In genomic region chr6:11296449-11297375, GRCh38 we compare ENCODE assay signal across 28 cellular contexts.
DNase-seq lines count a peak whose midpoint lies in the region; ATAC-seq, FAIRE-seq and TF ChIP-seq lines count a peak whose summit lies in the region.
"Had no signal": no experiment of that assay in that cellular context is flagged by ENCODE, and none has a peak within 500 bp of the region (broad histone marks: within the 10 kb centered on the region; RNA-seq: fewer than 3 reads in every experiment).

No MANE protein-coding gene starts in this region.

- H3K27me3 ChIP-seq in HepG2 (ENCODE audit: control insufficient read depth in 1 of 2, insufficient read depth in 2 of 2, low read length in 2 of 2) (no peaks in the 10 kb centered on the region), right lobe of liver (no peaks in the 10 kb centered on the region), colonic mucosa (no peaks in the 10 kb centered on the region), upper lobe of right lung (no peaks in the 10 kb centered on the region)
- H3K27me3 ChIP-seq: esophagus muscularis mucosa, heart right ventricle, upper lobe of left lung had no signal

- H3K4me1 ChIP-seq in HepG2 (ENCODE audit: insufficient read depth, low read length) (peaks cover 59% of the 10 kb centered on the region), right lobe of liver (peaks cover 0 to 10% (median 0%) of the 10 kb centered on the region in 4 donors), colonic mucosa (no peaks in the 10 kb centered on the region), mucosa of descending colon (ENCODE audit: low read depth) (peaks cover 13% of the 10 kb centered on the region), upper lobe of right lung (peaks cover 11% of the 10 kb centered on the region)
- H3K4me1 ChIP-seq: esophagus muscularis mucosa, heart right ventricle had no signal

- no TSS peak for BruUV-seq in HepG2 (replicated peaks; lab: Mats Ljungman, UMichigan)

- POLR2A ChIA-PET in HepG2 (lab: Yijun Ruan, JAX), result interaction anchor here (0.7 to 2.1 kb wide), 15 partner anchors 20 to 134 kb away, joined by 3 to 12 read pairs (median 4); partner anchors contain the start of gene NEDD9

- ATAC-seq in HepG2 (peak; percentile 59), right lobe of liver (no peak), mucosa of descending colon (peak; percentile 94), upper lobe of right lung (peak; percentile 43), HG02759 (IDR thresholded peaks at IDR 0.05; ENCODE audit: unreplicated experiment) (no peak), GM18909 (IDR thresholded peaks at IDR 0.05; ENCODE audit: poor library complexity, unreplicated experiment) (no peak)
- ATAC-seq: activated CD4-positive, alpha-beta T cell treated with anti-CD3 and anti-CD28 coated beads for 36 hours; activated CD8-positive, alpha-beta T cell treated with anti-CD3 and anti-CD28 coated beads for 36 hours; heart right ventricle; stimulated activated naive B cell treated with anti-CD40 and anti-IgM and Interleukin-4, amounts not matched to agents 10 μg/mL and 1 μg/mL and 100 μg/mL, for 72 hours had no signal

- intact Hi-C loops in HepG2 (cut with micrococcal nuclease; ENCODE audit: unreplicated experiment), result loop anchor here (5.0 kb wide), 2 partner anchors 136 to 201 kb away; no protein-coding TSS in a partner anchor
- intact Hi-C loops in right lobe of liver (cut with DNase I), result no loop called here
- intact Hi-C loops in colonic mucosa (cut with DNase I), result no loop called here
- intact Hi-C loops in mucosa of descending colon (cut with DNase I, micrococcal nuclease), result no loop called here
- intact Hi-C loops in upper lobe of right lung (cut with DNase I), result no loop called here

- H2AFZ ChIP-seq in HepG2 (ENCODE audit: low read length), result no peak overlapping the region

- H3K4me2 ChIP-seq in HepG2 (ENCODE audit: low read depth, low read length), result peak overlapping the region; percentile 25

- TF ChIP-seq CTCF in HepG2 (CRISPR knock-in tag; IDR thresholded peaks at IDR 0.05) (no peak), right lobe of liver (IDR thresholded peaks at IDR 0.05) (no peak), colonic mucosa (IDR thresholded peaks at IDR 0.05) (no peak), mucosa of descending colon (IDR thresholded peaks at IDR 0.05) (no peak), upper lobe of right lung (IDR thresholded peaks at IDR 0.05) (no peak)

- H4K20me1 ChIP-seq in HepG2 (ENCODE audit: insufficient read depth, low read length), result no peaks in the 10 kb centered on the region

- CTCF ChIA-PET in HepG2 (lab: Yijun Ruan, JAX; ENCODE audit: low intra/inter-chr PET ratio, low total read pairs), result no interaction called here

- H3K36me3 ChIP-seq in HepG2 (replicated peaks in 1 of 2; ENCODE audit: control insufficient read depth in 1 of 2, insufficient read depth in 2 of 2, low read length in 2 of 2) (no peaks in the 10 kb centered on the region), right lobe of liver (no peaks in the 10 kb centered on the region), colonic mucosa (no peaks in the 10 kb centered on the region), mucosa of descending colon (ENCODE audit: low read depth) (no peaks in the 10 kb centered on the region), upper lobe of right lung (no peaks in the 10 kb centered on the region)
- H3K36me3 ChIP-seq: esophagus muscularis mucosa, heart right ventricle had no signal

- TF ChIP-seq POLR2A in HepG2 (IDR thresholded peaks at IDR 0.05; ENCODE audit: insufficient read depth in 1 of 2, low read depth in 2 of 2, low read length in 2 of 2) (no peak), right lobe of liver (IDR thresholded peaks at IDR 0.05) (no peak)

- in situ Hi-C loops in HepG2 (cut with HindIII; ENCODE audit: extremely low pct_ligation_motif_present, low pct_unique_long_range_greater_than_20kb), result no loop called here

- TF ChIP-seq RAD21 in HepG2 (CRISPR knock-in tag; IDR thresholded peaks at IDR 0.05), result no peak

- no peaks in the 10 kb centered on the region for H3K79me2 ChIP-seq in HepG2 (ENCODE audit: insufficient read depth, low read length)

- FAIRE-seq in HepG2 (lab: Jason Lieb, UNC), result no peak
- FAIRE-seq in GM19239 (lab: Jason Lieb, UNC), result no peak
- FAIRE-seq: GM18507, H54, RCC 7860 had no signal

- H3K9ac ChIP-seq in HepG2 (ENCODE audit: insufficient read depth, low read depth, low read length), result peak overlapping the region; percentile 53
- no peak overlapping the region for H3K9ac ChIP-seq in colonic mucosa (ENCODE audit: low read depth in 2 of 2, low read length in 2 of 2)

- WGBS in HepG2 (ENCODE audit: low lambda C conversion rate), result 70% methylated on average over 11 of the region's 11 CpGs
- WGBS in right lobe of liver (ENCODE audit: insufficient coverage, low coverage, low lambda C conversion rate, missing lambda C conversion rate), result 90% methylated on average over 8 of the region's 11 CpGs

- TF ChIP-seq EP300 in HepG2 (IDR thresholded peaks at IDR 0.05; ENCODE audit: low read depth in 2 of 2, low read length in 2 of 2) (peak in 1 of 2 experiments; percentile 19; a peak in 1 of 4 replicates), HepG2 (CRISPR knock-in tag; IDR thresholded peaks at IDR 0.05; ENCODE audit: borderline replicate concordance) (no peak)

- no peak overlapping the region for H3K4me3 ChIP-seq in HepG2 (replicated peaks in 1 of 3; ENCODE audit: insufficient read depth in 1 of 3, low read depth in 2 of 3, low read length in 3 of 3)
- no peak overlapping the region for H3K4me3 ChIP-seq in right lobe of liver
- no peak overlapping the region for H3K4me3 ChIP-seq in colonic mucosa
- H3K4me3 ChIP-seq in mucosa of descending colon, result no peak overlapping the region
- H3K4me3 ChIP-seq in upper lobe of right lung, result no peak overlapping the region
- H3K4me3 ChIP-seq: esophagus muscularis mucosa, heart right ventricle, upper lobe of left lung had no signal

- DNase-seq in HepG2 (ENCODE audit: low spot score), result peak; percentile 75
- DNase-seq in right lobe of liver, result no peak
- DNase-seq in colonic mucosa, result peak; percentile 72
- DNase-seq in mucosa of descending colon, result peak; percentile 60 to 77 (median 67)
- DNase-seq in upper lobe of right lung, result no peak
- no peak for DNase-seq in GM19239 (ENCODE audit: insufficient read length, low spot score)
- DNase-seq: activated CD4-positive, alpha-beta T cell treated with anti-CD3 and anti-CD28 coated beads for 36 hours; activated CD8-positive, alpha-beta memory T cell treated with anti-CD3 and anti-CD28 coated beads, Interleukin-2, amount 50 U/mL, for 48 hours; activated CD8-positive, alpha-beta T cell treated with anti-CD3 and anti-CD28 coated beads for 36 hours; activated naive CD4-positive, alpha-beta T cell treated with Interleukin-2 at 50 U/mL for 16 hours; foreskin fibroblast; heart right ventricle; NCI-H146; NCI-H446; NCI-H748 treated with DMSO at 0.1 percent for 48 hours; stimulated activated naive B cell treated with anti-CD40 and anti-IgM and Interleukin-4, amounts not matched to agents 10 μg/mL and 1 μg/mL and 100 μg/mL, for 72 hours; substantia nigra; SW 1271; T-helper 9 cell; upper lobe of left lung had no signal

- H3K27ac ChIP-seq in HepG2 (ENCODE audit: extremely low read length, insufficient read depth, low read length), result peak overlapping the region; percentile 54
- no peak overlapping the region for H3K27ac ChIP-seq in right lobe of liver
- H3K27ac ChIP-seq in colonic mucosa, result peak overlapping the region; percentile 71
- no peak overlapping the region for H3K27ac ChIP-seq in upper lobe of right lung
- H3K27ac ChIP-seq: 22Rv1, C4-2B, esophagus muscularis mucosa, heart right ventricle, upper lobe of left lung had no signal

- H3K9me3 ChIP-seq in HepG2 (ENCODE audit: low read length) (peaks cover 26% of the 10 kb centered on the region), right lobe of liver (no peaks in the 10 kb centered on the region), colonic mucosa (no peaks in the 10 kb centered on the region), mucosa of descending colon (peaks cover 4% of the 10 kb centered on the region), upper lobe of right lung (no peaks in the 10 kb centered on the region)
- H3K9me3 ChIP-seq: upper lobe of left lung had no signal

TF ChIP-seq in HepG2, 621 proteins besides CTCF, POLR2A, EP300 and RAD21 (continues in another document):
- TF ChIP-seq NPAS2 (CRISPR knock-in tag; IDR thresholded peaks at IDR 0.05; ENCODE audit: borderline replicate concordance) (no peak), ZNF607 (CRISPR knock-in tag; IDR thresholded peaks at IDR 0.05; ENCODE audit: borderline replicate concordance) (no peak), FOXP1 (IDR thresholded peaks at IDR 0.05) (no peak), FOXP1 (CRISPR knock-in tag; IDR thresholded peaks at IDR 0.05) (no peak; the same call in 1 of the 2 replicates), ZNF143 (CRISPR knock-in tag; IDR thresholded peaks at IDR 0.05) (no peak), ZNF460 (CRISPR knock-in tag; IDR thresholded peaks at IDR 0.05; ENCODE audit: borderline replicate concordance) (peak; percentile 18; the same call in 1 of the 2 replicates), ZNF687 (CRISPR knock-in tag; IDR thresholded peaks at IDR 0.05) (0 out of 2 replicates have a peak, but pooled peaks have one; percentile 23)

Comparison
In these comparisons a context has a peak if more than half of its experiments do, and no peak if none do; other contexts are left out.
1. ATAC-seq: peak in HepG2 (single experiment), mucosa of descending colon (single experiment) and upper lobe of right lung (single experiment); none in right lobe of liver (0 of 4), HG02759 (single experiment) and GM18909 (single experiment).
2. DNase-seq: peak in HepG2 (single experiment), colonic mucosa (single experiment) and mucosa of descending colon (3 of 3); none in right lobe of liver (0 of 3), upper lobe of right lung (single experiment) and GM19239 (single experiment).
3. H3K27ac ChIP-seq: peak in HepG2 (single experiment) and colonic mucosa (single experiment); none in right lobe of liver (0 of 3) and upper lobe of right lung (single experiment).